Comparison of ENCODE assay signal across 1 cellular context in genomic region chr17:8939496-8940334, GRCh38.
A peak's percentile ranks its signal among the peaks of the same experiment; 100 is the strongest.
TF ChIP-seq lines count a peak whose summit lies in the region.

No MANE protein-coding gene starts in this region.

TF ChIP-seq in GM12878, 131 proteins besides CTCF, POLR2A, EP300 and RAD21 (continued from another document and continues in another):
- TF ChIP-seq ELK1 (IDR thresholded peaks at IDR 0.05; ENCODE audit: low read depth, low read length) (no peak), PML (IDR thresholded peaks at IDR 0.05; ENCODE audit: low read length) (0 out of 2 replicates have a peak, but pooled peaks have one; percentile 47), NR2C2 (IDR thresholded peaks at IDR 0.05; ENCODE audit: borderline replicate concordance, control insufficient read depth, insufficient read length, low read depth) (no peak), MEF2A (IDR thresholded peaks at IDR 0.05; ENCODE audit: insufficient read depth, low read depth, low read length) (peak; percentile 76; the same call in 1 of the 2 replicates), ZBTB40 (IDR thresholded peaks at IDR 0.05; ENCODE audit: borderline replicate concordance) (no peak), TARDBP (IDR thresholded peaks at IDR 0.05; ENCODE audit: borderline replicate concordance) (peak; percentile 27; the same call in 1 of the 2 replicates), ZNF622 (IDR thresholded peaks at IDR 0.05) (no peak), BACH1 (IDR thresholded peaks at IDR 0.05; ENCODE audit: borderline replicate concordance) (peak; percentile 68), PAX5 (IDR thresholded peaks at IDR 0.05; ENCODE audit: borderline replicate concordance, low read depth, low read length) (peak; percentile 86), MLLT1 (IDR thresholded peaks at IDR 0.05) (no peak; the same call in 1 of the 2 replicates), IRF3 (IDR thresholded peaks at IDR 0.05) (no peak), EZH2 (IDR thresholded peaks at IDR 0.05; ENCODE audit: borderline replicate concordance, control insufficient read depth, low read depth, low read length) (no peak), ZNF592 (IDR thresholded peaks at IDR 0.05) (peak; percentile 73), MEF2B (IDR thresholded peaks at IDR 0.05; ENCODE audit: partially characterized antibody, poor library complexity, severe bottlenecking) (peak; percentile 99), EED (IDR thresholded peaks at IDR 0.05; ENCODE audit: low read depth) (peak; percentile 99), SREBF1 (IDR thresholded peaks at IDR 0.05; ENCODE audit: low read length) (no peak), ZZZ3 (IDR thresholded peaks at IDR 0.05; ENCODE audit: control insufficient read depth, insufficient read length, low read depth) (no peak), SIX5 (IDR thresholded peaks at IDR 0.05; ENCODE audit: low read depth, low read length, severe bottlenecking) (no peak), SRF (IDR thresholded peaks at IDR 0.05; ENCODE audit: low read depth in 2 of 2, low read length in 2 of 2) (peak in 1 of 2 experiments; percentile 84; a peak in 2 of 4 replicates), RELB (IDR thresholded peaks at IDR 0.05; ENCODE audit: low read depth) (peak; percentile 95), POLR2AphosphoS5 (IDR thresholded peaks at IDR 0.05; ENCODE audit: low read length) (no peak; the same call in 1 of the 2 replicates), CEBPZ (IDR thresholded peaks at IDR 0.05; ENCODE audit: low read depth, low read length) (no peak), BHLHE40 (IDR thresholded peaks at IDR 0.05; ENCODE audit: borderline replicate concordance in 1 of 2, low read depth in 2 of 2, low read length in 1 of 2) (peak; percentile 76 to 78), SREBF2 (IDR thresholded peaks at IDR 0.05; ENCODE audit: low read length) (no peak), E2F8 (IDR thresholded peaks at IDR 0.05; ENCODE audit: low read depth, partially characterized antibody) (no peak), PBX3 (IDR thresholded peaks at IDR 0.05; ENCODE audit: insufficient replicate concordance, low read depth, low read length) (no peak), KDM1A (IDR thresholded peaks at IDR 0.05; ENCODE audit: borderline replicate concordance) (no peak), NFXL1 (IDR thresholded peaks at IDR 0.05; ENCODE audit: borderline replicate concordance) (no peak), MAX (IDR thresholded peaks at IDR 0.05; ENCODE audit: low read depth, low read length) (peak; percentile 57; the same call in 1 of the 2 replicates), NR2C1 (IDR thresholded peaks at IDR 0.05) (no peak), BCL11A (IDR thresholded peaks at IDR 0.05; ENCODE audit: low read depth, low read length) (peak; percentile 98), MXI1 (IDR thresholded peaks at IDR 0.05; ENCODE audit: low read depth, low read length) (peak; percentile 48), CBFB (IDR thresholded peaks at IDR 0.05; ENCODE audit: low read depth) (peak; percentile 68), CBX3 (IDR thresholded peaks at IDR 0.05; ENCODE audit: borderline replicate concordance, low read depth) (no peak), CREB1 (IDR thresholded peaks at IDR 0.05; ENCODE audit: low read depth) (peak; percentile 87)
